In the genomic region with DNA sequence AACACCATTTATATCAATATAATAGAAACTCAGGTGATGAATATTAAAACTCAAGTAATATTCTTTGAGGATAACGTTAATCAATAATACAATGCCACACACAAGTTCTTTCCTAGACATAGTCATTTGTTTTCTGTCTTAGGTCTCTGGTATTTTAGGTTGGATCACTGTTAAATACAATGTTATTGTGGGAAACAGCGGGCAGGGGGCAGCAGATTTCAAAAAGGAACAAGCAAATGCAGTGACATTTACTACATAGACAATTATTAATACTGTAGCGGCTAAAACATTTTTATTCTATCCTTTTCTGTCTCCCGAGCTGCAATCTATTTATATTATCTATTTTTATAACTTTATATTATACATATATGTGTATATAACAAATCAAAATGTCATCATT, we compare ENCODE assay signal across 8 cellular contexts.
DNase-seq lines count a peak whose midpoint lies in the region; ATAC-seq and TF ChIP-seq lines count a peak whose summit lies in the region.

No MANE protein-coding gene starts in this region.

- no peak for TF ChIP-seq POLR2A in uterus (IDR thresholded peaks at IDR 0.05)

- H3K36me3 ChIP-seq in upper lobe of right lung (no peaks in the 10 kb centered on the region), uterus (no peaks in the 10 kb centered on the region)

- peak; percentile 24 for DNase-seq in COLO829 (ENCODE audit: low spot score)
- DNase-seq in HPDE6-E6E7 (ENCODE audit: extremely low spot score), result peak; percentile 14
- peak; percentile 4 for DNase-seq in SK-N-DZ (ENCODE audit: low spot score)
- peak; percentile 26 for DNase-seq in foreskin melanocyte
- no peak for DNase-seq in upper lobe of right lung
- DNase-seq in activated T-cell treated with anti-CD3 and anti-CD28 coated beads for 4 hours, result no peak
- no peak for DNase-seq in uterus

- intact Hi-C loops in upper lobe of right lung (cut with DNase I) (no loop called here), uterus (cut with DNase I; ENCODE audit: low total_unique reads) (no loop called here)

- H3K9me3 ChIP-seq in upper lobe of right lung, result no peaks in the 10 kb centered on the region
- no peaks in the 10 kb centered on the region for H3K9me3 ChIP-seq in uterus

- TF ChIP-seq CTCF in upper lobe of right lung (IDR thresholded peaks at IDR 0.05), result peak; percentile 48
- peak in 1 of 4 experiments; percentile 22 for TF ChIP-seq CTCF in uterus (IDR thresholded peaks at IDR 0.05)

- H3K4me3 ChIP-seq in upper lobe of right lung, result no peak overlapping the region
- H3K4me3 ChIP-seq in uterus, result no peak overlapping the region

- H3K4me1 ChIP-seq in upper lobe of right lung (no peaks in the 10 kb centered on the region), uterus (no peaks in the 10 kb centered on the region)

- ATAC-seq in GM18907 (IDR thresholded peaks at IDR 0.05; ENCODE audit: unreplicated experiment), result peak; percentile 73
- ATAC-seq in upper lobe of right lung, result no peak

- no peak overlapping the region for H3K27ac ChIP-seq in upper lobe of right lung
- H3K27ac ChIP-seq in uterus, result no peak overlapping the region

- H3K27me3 ChIP-seq in upper lobe of right lung, result no peaks in the 10 kb centered on the region
- H3K27me3 ChIP-seq in uterus, result no peaks in the 10 kb centered on the region

Comparison
In these comparisons a context has a peak if more than half of its experiments do, and no peak if none do; other contexts are left out.
1. DNase-seq: peak in COLO829 (single experiment), HPDE6-E6E7 (single experiment), SK-N-DZ (single experiment) and foreskin melanocyte (single experiment); none in upper lobe of right lung (single experiment), activated T-cell treated with anti-CD3 and anti-CD28 coated beads for 4 hours (single experiment) and uterus (0 of 2).